Comparison of ENCODE assay signal across 8 cellular contexts in genomic region chr15:37134699-37135131, GRCh38. TPM values are rescaled to one million over a fixed set of nuclear protein-coding genes. Genes with fewer than 3 reads are reported as not detected.
DNase-seq lines count a peak whose midpoint lies in the region; ATAC-seq lines count a peak whose summit lies in the region.

No MANE protein-coding gene starts in this region.

- DNase-seq in Right ventricle myocardium inferior (ENCODE audit: missing footprints) (no peak), cardiac septum (ENCODE audit: low spot score) (no peak), NCI-H460 (ENCODE audit: extremely low read depth, low read depth) (peak; percentile 43), dermis blood vessel endothelial cell (peak; percentile 70), myocyte (ENCODE audit: low read depth) (peak; percentile 64), C1 segment of cervical spinal cord (lab: John Stamatoyannopoulos, UW) (no peak)

- ATAC-seq in Right ventricle myocardium inferior (peak; percentile 63), HG03196 (IDR thresholded peaks at IDR 0.05; ENCODE audit: unreplicated experiment) (no peak), GM21737 (IDR thresholded peaks at IDR 0.05; ENCODE audit: unreplicated experiment) (no peak)

- intact Hi-C loops in Right ventricle myocardium inferior (cut with DNase I) (loop anchor here (5.0 to 10.0 kb wide), 2 partner anchors 632 to 1080 kb away; no protein-coding TSS in a partner anchor), cardiac septum (cut with DNase I) (loop anchor here (1.0 to 10.0 kb wide), 2 partner anchors 251 to 1620 kb away; no protein-coding TSS in a partner anchor)

RNA-seq across cellular contexts. Expression of gene MEIS2, which starts 34.4 kb away (rescaled TPM):
- total RNA-seq in Right ventricle myocardium inferior, result 45.4 TPM
- 40.3 TPM for total RNA-seq in cardiac septum
- total RNA-seq in NCI-H460 (2014; rRNA removed; shearing (Covaris generic)), result 9.5 and 13.0 TPM in 2 replicates
- 5.8 and 9.2 TPM in 2 replicates for polyA plus RNA-seq in NCI-H460 (2014; cell fraction: nucleus; rRNA removed)
- 12.9 and 13.8 TPM in 2 replicates for total RNA-seq in dermis blood vessel endothelial cell
- total RNA-seq in myocyte, result 4.0 and 7.3 TPM in 2 replicates
- 5.8 TPM for polyA plus RNA-seq in myocyte (2012)

Comparison
In these comparisons a context has a peak if more than half of its experiments do, and no peak if none do; other contexts are left out.
1. DNase-seq: peak in NCI-H460 (single experiment), dermis blood vessel endothelial cell (single experiment) and myocyte (single experiment); none in Right ventricle myocardium inferior (single experiment), cardiac septum (single experiment) and C1 segment of cervical spinal cord (0 of 14).